ENCODE assay signal across 3 cellular contexts in genomic region chr11:129763569-129763968, GRCh38. TPM values are rescaled to one million over a fixed set of nuclear protein-coding genes. Genes with fewer than 3 reads are reported as not detected.
"Had no signal": no experiment of that assay in that cellular context is flagged by ENCODE, and none has a peak within 500 bp of the region (broad histone marks: within the 10 kb centered on the region; RNA-seq: fewer than 3 reads in every experiment).

No MANE protein-coding gene starts in this region.

RNA-seq across cellular contexts. Expression of gene TMEM45B, which starts 52.1 kb away (rescaled TPM):
- total RNA-seq: NCI-H460, SK-MEL-5 had no signal
- polyA plus RNA-seq: SK-N-SH had no signal
